Comparison of ENCODE assay signal across 20 cellular contexts in genomic region chr5:132484386-132484715, GRCh38. TPM values are rescaled to one million over a fixed set of nuclear protein-coding genes. Genes with fewer than 3 reads are reported as not detected.
DNase-seq lines count a peak whose midpoint lies in the region; ATAC-seq and TF ChIP-seq lines count a peak whose summit lies in the region.
"Had no signal": no experiment of that assay in that cellular context is flagged by ENCODE, and none has a peak within 500 bp of the region (broad histone marks: within the 10 kb centered on the region; RNA-seq: fewer than 3 reads in every experiment).

No MANE protein-coding gene starts in this region.

- peak; percentile 15 for DNase-seq in activated T-cell treated with anti-CD3 and anti-CD28 coated beads, Interleukin-2, amount 50 U/mL, for 1 hour
- DNase-seq in activated T-cell treated with anti-CD3 and anti-CD28 coated beads for 4 hours (no peak), erythroblast (lab: John Stamatoyannopoulos, UW) (peak; percentile 17 to 53), tibial artery (peak; percentile 16 to 61), osteoblast (ENCODE audit: insufficient read length, low spot score, missing footprints) (no peak), ureter (ENCODE audit: low spot score) (no peak)
- DNase-seq in activated CD8-positive, alpha-beta T cell treated with anti-CD3 and anti-CD28 coated beads, Interleukin-2, amount 10 ng/mL, durations not matched to agents 7 days and 5 days, result peak; percentile 18
- DNase-seq: ACHN; activated CD4-positive, CD25-positive, alpha-beta regulatory T cell; DMS 273 treated with DMSO at 0.1 percent for 48 hours; esophagus squamous epithelium; hippocampal formation; left ventricle myocardium superior; SK-N-SH had no signal

- peaks cover 44% of the 10 kb centered on the region for H4K20me1 ChIP-seq in osteoblast (ENCODE audit: insufficient read depth, low read length)

- ATAC-seq in activated CD8-positive, alpha-beta T cell treated with anti-CD3 and anti-CD28 coated beads, Interleukin-2, amount 10 ng/mL, durations not matched to agents 7 days and 5 days, result no peak
- ATAC-seq in HG03520 (IDR thresholded peaks at IDR 0.05; ENCODE audit: unreplicated experiment), result no peak
- ATAC-seq: HCT116, left ventricle myocardium superior had no signal

- no peak for TF ChIP-seq POLR2A in erythroblast (IDR thresholded peaks at IDR 0.05; ENCODE audit: low read length)

- H3K27me3 ChIP-seq in tibial artery (no peaks in the 10 kb centered on the region), osteoblast (ENCODE audit: insufficient read depth, low read length) (no peaks in the 10 kb centered on the region)
- H3K27me3 ChIP-seq: adrenal gland, esophagus squamous epithelium had no signal

- no peak for TF ChIP-seq CTCF in tibial artery (IDR thresholded peaks at IDR 0.05)
- no peak for TF ChIP-seq CTCF in osteoblast (IDR thresholded peaks at IDR 0.05; ENCODE audit: extremely low read depth, low read depth, low read length)

- H3K4me1 ChIP-seq in tibial artery (peaks cover 0 to 17% (median 11%) of the 10 kb centered on the region in 4 donors), osteoblast (ENCODE audit: insufficient read depth, low read length) (peaks cover 16% of the 10 kb centered on the region)

- peaks cover 36% of the 10 kb centered on the region for H3K79me2 ChIP-seq in osteoblast (ENCODE audit: insufficient read depth, low read length)

- no peaks in the 10 kb centered on the region for H3K9me3 Mint-ChIP-seq in activated CD8-positive, alpha-beta T cell treated with anti-CD3 and anti-CD28 coated beads, Interleukin-2, amount 10 ng/mL, durations not matched to agents 7 days and 5 days (ENCODE audit: insufficient read depth)

- peaks cover 11 to 68% (median 58%) of the 10 kb centered on the region in 3 donors for H3K36me3 ChIP-seq in tibial artery
- H3K36me3 ChIP-seq in osteoblast (ENCODE audit: insufficient read depth, low read length), result peaks cover 59% of the 10 kb centered on the region

- CTCF ChIA-PET in activated CD8-positive, alpha-beta T cell treated with anti-CD3 and anti-CD28 coated beads, Interleukin-2, amount 10 ng/mL, durations not matched to agents 7 days and 5 days (lab: Charles Lee), result interaction anchor here (1.0 to 1.8 kb wide), 4 partner anchors 11 to 64 kb away, joined by 3 to 9 read pairs (median 4); no protein-coding TSS in a partner anchor

- peak overlapping the region; percentile 90 for H3K27ac Mint-ChIP-seq in activated CD8-positive, alpha-beta T cell treated with anti-CD3 and anti-CD28 coated beads, Interleukin-2, amount 10 ng/mL, durations not matched to agents 7 days and 5 days

- H3K4me3 ChIP-seq in tibial artery (no peak overlapping the region), osteoblast (ENCODE audit: insufficient read depth, low read length) (no peak overlapping the region)
- H3K4me3 ChIP-seq: adrenal gland, esophagus squamous epithelium, thoracic aorta had no signal

- H3K27ac ChIP-seq in tibial artery, result no peak overlapping the region
- no peak overlapping the region for H3K27ac ChIP-seq in osteoblast (ENCODE audit: low read depth, low read length)
- H3K27ac ChIP-seq: HL-60, thoracic aorta had no signal

- intact Hi-C loops in tibial artery (cut with DNase I; ENCODE audit: low total_unique reads), result no loop called here

- H3K27me3 Mint-ChIP-seq in activated CD8-positive, alpha-beta T cell treated with anti-CD3 and anti-CD28 coated beads, Interleukin-2, amount 10 ng/mL, durations not matched to agents 7 days and 5 days (ENCODE audit: low read depth), result no peaks in the 10 kb centered on the region

- H3K9me3 ChIP-seq in tibial artery (no peaks in the 10 kb centered on the region), osteoblast (ENCODE audit: low read depth, low read length) (no peaks in the 10 kb centered on the region)
- H3K9me3 ChIP-seq: adrenal gland, esophagus squamous epithelium, SK-N-SH, thoracic aorta had no signal

- no peak overlapping the region for H2AFZ ChIP-seq in osteoblast (ENCODE audit: low read length)

- peak overlapping the region; percentile 15 for H3K4me3 Mint-ChIP-seq in activated CD8-positive, alpha-beta T cell treated with anti-CD3 and anti-CD28 coated beads, Interleukin-2, amount 10 ng/mL, durations not matched to agents 7 days and 5 days

- H3K36me3 Mint-ChIP-seq in activated CD8-positive, alpha-beta T cell treated with anti-CD3 and anti-CD28 coated beads, Interleukin-2, amount 10 ng/mL, durations not matched to agents 7 days and 5 days (ENCODE audit: low read depth), result peaks cover 80% of the 10 kb centered on the region

- POLR2A ChIA-PET in activated CD8-positive, alpha-beta T cell treated with anti-CD3 and anti-CD28 coated beads, Interleukin-2, amount 10 ng/mL, durations not matched to agents 7 days and 5 days (lab: Charles Lee), result interaction anchor here (1.6 to 22.6 kb wide), 10 partner anchors 11 to 94 kb away, joined by 5 to 720 read pairs (median 126); partner anchors contain the start of gene IRF1

- no peak overlapping the region for H3K4me2 ChIP-seq in osteoblast (ENCODE audit: insufficient read depth, low read length)
- H3K4me2 ChIP-seq: SK-N-SH had no signal

- H3K4me1 Mint-ChIP-seq in activated CD8-positive, alpha-beta T cell treated with anti-CD3 and anti-CD28 coated beads, Interleukin-2, amount 10 ng/mL, durations not matched to agents 7 days and 5 days (ENCODE audit: low read depth), result peaks cover 77% of the 10 kb centered on the region

RNA-seq across cellular contexts. Expression of gene IRF1, which starts 6.2 kb away (rescaled TPM):
- 100 to 1,000 TPM; 221 to 228 TPM for total RNA-seq in activated CD8-positive, alpha-beta T cell treated with anti-CD3 and anti-CD28 coated beads, Interleukin-2, amount 10 ng/mL, durations not matched to agents 7 days and 5 days
- total RNA-seq in osteoblast (19.7 and 22.1 TPM in 2 replicates), ureter (40.8 TPM)

RNA-seq across cellular contexts. Expression of gene IL5, which starts 59.0 kb away (rescaled TPM):
- total RNA-seq in activated CD8-positive, alpha-beta T cell treated with anti-CD3 and anti-CD28 coated beads, Interleukin-2, amount 10 ng/mL, durations not matched to agents 7 days and 5 days, result under 1 TPM in 1 of 2 experiments, not detected in 1; 0.71 TPM
- total RNA-seq in osteoblast (not detected in 2 replicates), ureter (not detected)
- total RNA-seq: adrenal gland, esophagus squamous epithelium, left ventricle myocardium superior, MCF 10A, thoracic aorta had no signal

Comparison
In these comparisons a context has a peak if more than half of its experiments do, and no peak if none do; other contexts are left out.
1. DNase-seq: peak in activated T-cell treated with anti-CD3 and anti-CD28 coated beads, Interleukin-2, amount 50 U/mL, for 1 hour (single experiment), activated CD8-positive, alpha-beta T cell treated with anti-CD3 and anti-CD28 coated beads, Interleukin-2, amount 10 ng/mL, durations not matched to agents 7 days and 5 days (single experiment), erythroblast (2 of 2) and tibial artery (2 of 2); none in activated T-cell treated with anti-CD3 and anti-CD28 coated beads for 4 hours (single experiment), osteoblast (single experiment) and ureter (single experiment).